Comparison of ENCODE assay signal across 1 cellular context in genomic region chr15:55768670-55769185, GRCh38.
TF ChIP-seq lines count a peak whose summit lies in the region.

No MANE protein-coding gene starts in this region.

TF ChIP-seq in SK-N-SH treated with all-trans-retinoic acid at 6 μM for 48 hours, 23 proteins besides CTCF, POLR2A, EP300 and RAD21 (continued from another document):
- TF ChIP-seq, protein P1, sequence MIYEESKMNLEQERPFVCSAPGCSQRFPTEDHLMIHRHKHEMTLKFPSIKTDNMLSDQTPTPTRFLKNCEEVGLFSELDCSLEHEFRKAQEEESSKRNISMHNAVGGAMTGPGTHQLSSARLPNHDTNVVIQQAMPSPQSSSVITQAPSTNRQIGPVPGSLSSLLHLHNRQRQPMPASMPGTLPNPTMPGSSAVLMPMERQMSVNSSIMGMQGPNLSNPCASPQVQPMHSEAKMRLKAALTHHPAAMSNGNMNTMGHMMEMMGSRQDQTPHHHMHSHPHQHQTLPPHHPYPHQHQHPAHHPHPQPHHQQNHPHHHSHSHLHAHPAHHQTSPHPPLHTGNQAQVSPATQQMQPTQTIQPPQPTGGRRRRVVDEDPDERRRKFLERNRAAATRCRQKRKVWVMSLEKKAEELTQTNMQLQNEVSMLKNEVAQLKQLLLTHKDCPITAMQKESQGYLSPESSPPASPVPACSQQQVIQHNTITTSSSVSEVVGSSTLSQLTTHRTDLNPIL (CRISPR knock-in tag; IDR thresholded peaks at IDR 0.05; ENCODE audit: low read depth): no peak
- TF ChIP-seq ZFP30 (CRISPR knock-in tag; IDR thresholded peaks at IDR 0.05) (no peak), ISL1 (CRISPR knock-in tag; IDR thresholded peaks at IDR 0.05) (no peak)
